In the genomic region with DNA sequence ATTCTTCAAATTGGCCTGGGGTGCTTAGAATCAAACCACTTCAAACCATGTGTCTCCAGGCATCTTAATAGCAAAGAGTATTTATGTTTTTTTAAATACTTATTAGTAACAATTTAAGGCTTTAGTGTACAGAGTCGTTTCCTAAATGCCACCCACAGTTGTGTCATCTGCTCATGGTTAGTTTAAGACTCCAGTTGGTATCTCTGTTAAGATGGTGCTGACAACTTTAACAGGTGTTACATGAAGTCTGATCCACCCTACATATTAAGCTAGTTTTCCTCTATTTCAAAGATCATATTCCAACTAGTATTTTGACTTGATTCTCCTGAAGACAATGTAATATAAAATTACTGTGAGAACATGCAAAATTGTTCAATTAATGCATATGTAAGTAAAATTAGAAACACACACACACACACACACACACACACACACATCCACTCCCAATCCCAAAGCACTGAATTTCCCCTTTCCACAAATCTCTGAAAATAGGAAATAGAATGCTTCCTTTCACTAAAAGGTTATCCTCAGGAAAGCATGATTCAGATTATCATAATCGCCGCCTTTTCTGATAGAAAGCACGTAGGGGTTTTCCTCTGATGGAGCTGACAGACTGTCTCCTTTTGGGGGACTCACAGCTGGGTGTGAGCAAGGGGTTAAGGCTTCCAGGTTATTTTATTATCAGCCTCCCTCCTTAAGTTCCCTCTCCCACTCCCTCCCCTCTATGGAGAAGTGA, we compare ENCODE assay signal across 1 cellular context.
TF ChIP-seq lines count a peak whose summit lies in the region.

No MANE protein-coding gene starts in this region.

TF ChIP-seq in endothelial cell of umbilical vein, 7 proteins besides CTCF, POLR2A, EP300 and RAD21:
- no peak for TF ChIP-seq MYC (IDR thresholded peaks at IDR 0.05; ENCODE audit: low read depth, low read length)
- TF ChIP-seq JUN (IDR thresholded peaks at IDR 0.05; ENCODE audit: borderline replicate concordance, insufficient read depth, insufficient read length, low read depth) = peak; percentile 53
- TF ChIP-seq POLR2AphosphoS5 (IDR thresholded peaks at IDR 0.05; ENCODE audit: insufficient read depth, low read depth, low read length) = peak; percentile 72
- TF ChIP-seq FOS (IDR thresholded peaks at IDR 0.05; ENCODE audit: borderline replicate concordance, insufficient read depth, low read length) = peak; percentile 81
- TF ChIP-seq GATA2 (IDR thresholded peaks at IDR 0.05; ENCODE audit: insufficient read depth, insufficient read length, low read depth, low read length) = peak; percentile 82
- TF ChIP-seq, protein P1, sequence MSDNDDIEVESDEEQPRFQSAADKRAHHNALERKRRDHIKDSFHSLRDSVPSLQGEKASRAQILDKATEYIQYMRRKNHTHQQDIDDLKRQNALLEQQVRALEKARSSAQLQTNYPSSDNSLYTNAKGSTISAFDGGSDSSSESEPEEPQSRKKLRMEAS (IDR thresholded peaks at IDR 0.05; ENCODE audit: insufficient read depth, insufficient read length) = no peak
